8 cellular contexts compared by ENCODE assay signal in the genomic region with DNA sequence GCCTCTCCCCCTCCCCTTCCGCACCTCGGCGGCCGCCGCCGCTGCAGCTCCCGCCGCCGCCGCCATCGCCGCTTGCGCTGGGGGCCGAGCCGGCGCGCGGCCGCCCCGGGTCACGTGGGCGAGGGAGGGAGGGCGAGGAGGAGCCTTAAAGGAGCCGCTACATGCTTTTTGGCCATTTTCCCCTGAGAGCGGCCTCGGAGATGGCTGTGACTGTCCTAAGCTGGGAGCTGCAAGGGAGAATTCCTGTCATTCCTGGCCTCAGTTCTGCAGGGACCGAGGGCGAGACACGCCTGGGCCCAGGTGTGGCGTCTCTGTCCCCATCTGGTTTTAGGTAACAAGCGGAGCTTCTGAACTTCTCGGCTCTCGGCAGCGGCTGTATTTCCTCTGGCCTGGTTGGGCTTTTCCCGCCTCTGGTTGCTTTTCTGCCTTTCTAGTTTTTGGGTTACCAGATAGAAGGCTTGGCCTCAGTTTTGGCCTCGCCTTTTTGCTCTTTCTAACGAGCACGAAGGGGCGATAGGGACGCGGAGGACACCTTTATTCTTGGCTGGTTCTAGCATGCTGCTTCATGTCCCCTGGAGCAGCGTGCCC. TPM values are rescaled to one million over a fixed set of nuclear protein-coding genes. Genes with fewer than 3 reads are reported as not detected.
A peak's percentile ranks its signal among the peaks of the same experiment; 100 is the strongest.
DNase-seq lines count a peak whose midpoint lies in the region; ATAC-seq and TF ChIP-seq lines count a peak whose summit lies in the region.

A gene (minus strand): TSS at position 87 of the 588 bp plus-strand sequence. CDS start 21 bp downstream, at position 66.

- H3K9me3 Mint-ChIP-seq in Caco-2 (ENCODE audit: unreplicated experiment) = no peaks in the 10 kb centered on the region

- no peaks in the 10 kb centered on the region for H3K9me2 ChIP-seq in MM.1S (replicated peaks; ENCODE audit: insufficient read depth, low read length)

- TF ChIP-seq CTCF in Caco-2 (IDR thresholded peaks at IDR 0.05; ENCODE audit: insufficient read depth in 1 of 2, low read depth in 1 of 2, low read length in 1 of 2, severe bottlenecking in 1 of 2, unreplicated experiment in 1 of 2) = no peak
- no peak for TF ChIP-seq CTCF in MM.1S (IDR thresholded peaks at IDR 0.05; ENCODE audit: low read length)
- peak; percentile 18 for TF ChIP-seq CTCF in foreskin keratinocyte (conservative IDR thresholded peaks at IDR 0.05)

- BruUV-seq in Caco-2 (replicated peaks; lab: Mats Ljungman, UMichigan) = TSS peak; percentile 89

- H2AFZ ChIP-seq in MM.1S (ENCODE audit: low read length) (peak within 1 kb of the TSS; percentile 96), neuron (ENCODE audit: low read depth, low read length) (peak within 1 kb of the TSS; percentile 36)

- H3K27ac ChIP-seq in MM.1S (ENCODE audit: low read length) (peak within 1 kb of the TSS; percentile 77), SJCRH30 (peak within 1 kb of the TSS; percentile 32), foreskin keratinocyte (peak within 1 kb of the TSS; percentile 4)

- CTCF ChIA-PET in Caco-2 (lab: Charles Lee) = interaction anchor here (0.6 to 3.2 kb wide), 6 partner anchors 10 to 157 kb away, joined by 3 to 24 read pairs (median 4); a partner anchor contains a TSS

- H3K36me3 ChIP-seq in Caco-2 (ENCODE audit: control insufficient read depth, insufficient read depth, low read length) (no peaks in the 10 kb centered on the region; the same call in none of the 2 replicates), MM.1S (replicated peaks; ENCODE audit: insufficient read depth, low read length) (no peaks in the 10 kb centered on the region), SJCRH30 (peaks cover 28% of the 10 kb centered on the region), neuron (ENCODE audit: insufficient read depth, low read length) (peaks cover 39% of the 10 kb centered on the region)

- H3K36me3 Mint-ChIP-seq in Caco-2 (ENCODE audit: insufficient read depth, unreplicated experiment) = peaks cover 51% of the 10 kb centered on the region

- H3K27me3 Mint-ChIP-seq in Caco-2 (ENCODE audit: insufficient read depth, unreplicated experiment) = no peaks in the 10 kb centered on the region

- peaks cover 14% of the 10 kb centered on the region for H3K4me1 Mint-ChIP-seq in Caco-2 (ENCODE audit: low read depth, unreplicated experiment)

- H3K9me3 ChIP-seq in Caco-2 = no peaks in the 10 kb centered on the region
- H3K9me3 ChIP-seq in MM.1S (replicated peaks; ENCODE audit: insufficient read depth, low read length) = no peaks in the 10 kb centered on the region
- H3K9me3 ChIP-seq in SJCRH30 (replicated peaks) = no peaks in the 10 kb centered on the region
- H3K9me3 ChIP-seq in neuron (ENCODE audit: low read length) = no peaks in the 10 kb centered on the region

- peak within 1 kb of the TSS; percentile 86 for H3K4me2 ChIP-seq in MM.1S (ENCODE audit: low read depth, low read length)

- ATAC-seq in GM21619 (IDR thresholded peaks at IDR 0.05; ENCODE audit: unreplicated experiment) (peak; percentile 64), foreskin keratinocyte (peak; percentile 67)

- intact Hi-C loops in Caco-2 (cut with micrococcal nuclease; ENCODE audit: unreplicated experiment) = loop anchor here (1.0 kb wide), 2 partner anchors 34 to 55 kb away; no protein-coding TSS in a partner anchor

- DNase-seq in Caco-2 (peak; percentile 84 to 90), MM.1S (peak; percentile 85), SJCRH30 (peak; percentile 79 to 83), foreskin keratinocyte (peak; percentile 40 to 68), stromal cell of bone marrow (ENCODE audit: low read depth) (peak; percentile 65)
- peak; percentile 74 for DNase-seq in activated gamma-delta T cell treated with anti-CD3 and anti-CD28 coated beads, Interleukin-2, amount 50 U/mL, for 16 hours (ENCODE audit: low read depth)

- H3K9ac ChIP-seq in MM.1S (ENCODE audit: low read length) = peak within 1 kb of the TSS; percentile 85

- POLR2A ChIA-PET in Caco-2 (lab: Charles Lee) = interaction anchor here (0.6 to 2.0 kb wide), 13 partner anchors 8 to 401 kb away, joined by 3 to 19 read pairs (median 5); a partner anchor contains a TSS

- H3K27me3 ChIP-seq in Caco-2 (replicated peaks; ENCODE audit: control insufficient read depth, insufficient read depth, low read length) (no peaks in the 10 kb centered on the region), MM.1S (replicated peaks; ENCODE audit: insufficient read depth, low read length) (no peaks in the 10 kb centered on the region), SJCRH30 (no peaks in the 10 kb centered on the region), foreskin keratinocyte (no peaks in the 10 kb centered on the region), neuron (ENCODE audit: insufficient read depth, low read length) (no peaks in the 10 kb centered on the region)

- peaks cover 11% of the 10 kb centered on the region for H3K4me1 ChIP-seq in Caco-2
- H3K4me1 ChIP-seq in MM.1S (ENCODE audit: low read length) = 0 out of 2 replicates have a peak, but pooled peaks cover 3% of the 10 kb centered on the region
- H3K4me1 ChIP-seq in SJCRH30 = no peaks in the 10 kb centered on the region
- H3K4me1 ChIP-seq in foreskin keratinocyte = peaks cover 5% of the 10 kb centered on the region
- peaks cover 36% of the 10 kb centered on the region for H3K4me1 ChIP-seq in neuron (ENCODE audit: insufficient read depth, low read length)

- peaks cover 22% of the 10 kb centered on the region for H3F3A ChIP-seq in MM.1S (ENCODE audit: insufficient read depth, low read length)

- no peaks in the 10 kb centered on the region for H4K20me1 ChIP-seq in MM.1S (ENCODE audit: insufficient read depth, low read length)

- peaks cover 22% of the 10 kb centered on the region for H3K79me2 ChIP-seq in MM.1S (ENCODE audit: low read length)

- H3K4me3 Mint-ChIP-seq in Caco-2 (ENCODE audit: unreplicated experiment) = peak within 1 kb of the TSS; percentile 96

- H3K27ac Mint-ChIP-seq in Caco-2 (ENCODE audit: unreplicated experiment) = peak within 1 kb of the TSS; percentile 91

- H3K4me3 ChIP-seq in Caco-2 (ENCODE audit: low read depth, low read length) = peak within 1 kb of the TSS; percentile 97
- peak within 1 kb of the TSS; percentile 95 for H3K4me3 ChIP-seq in MM.1S (ENCODE audit: low read length)
- H3K4me3 ChIP-seq in SJCRH30 = peak within 1 kb of the TSS; percentile 92
- peak within 1 kb of the TSS; percentile 95 for H3K4me3 ChIP-seq in neuron (ENCODE audit: low read length)

RNA-seq across cellular contexts. Expression of the gene that starts here (rescaled TPM):
- total RNA-seq in Caco-2 (2022) (64.3 and 65.7 TPM in 2 replicates), foreskin keratinocyte (42.5 and 42.6 TPM in 2 replicates)
- 42.1 and 48.4 TPM in 2 replicates for total RNA-seq in SJCRH30 (2014; rRNA removed; shearing (Covaris generic))
- polyA plus RNA-seq in foreskin keratinocyte = 37.8 and 38.2 TPM in 2 replicates

Comparison
In these comparisons a context has a peak if more than half of its experiments do, and no peak if none do; other contexts are left out.
1. Peak in every context shown above with its lines: DNase-seq, ATAC-seq, H3K4me3 ChIP-seq and H3K27ac ChIP-seq.
2. H3K27ac ChIP-seq: peak in every context shown above with its lines; median percentile 77 in MM.1S; 32 in SJCRH30; 4 in foreskin keratinocyte.